In genomic region chr7:97145068-97145467, GRCh38 we compare ENCODE assay signal across 7 cellular contexts. TPM values are rescaled to one million over a fixed set of nuclear protein-coding genes. Genes with fewer than 3 reads are reported as not detected.
DNase-seq lines count a peak whose midpoint lies in the region; ATAC-seq and TF ChIP-seq lines count a peak whose summit lies in the region.

No MANE protein-coding gene starts in this region.

- no peaks in the 10 kb centered on the region for H3K27me3 Mint-ChIP-seq in mesothelial cell of epicardium (ENCODE audit: low read depth)

- H3K27ac Mint-ChIP-seq in mesothelial cell of epicardium: no peak overlapping the region

- no peak overlapping the region for H3K4me3 ChIP-seq in GM12875 (ENCODE audit: low read depth, low read length)

- 0 out of 2 replicates have a peak, but pooled peaks have one; percentile 10 for TF ChIP-seq CTCF in GM12875 (IDR thresholded peaks at IDR 0.05; ENCODE audit: borderline replicate concordance, insufficient read depth, low read depth, low read length)
- TF ChIP-seq CTCF in mesothelial cell of epicardium (IDR thresholded peaks at IDR 0.05; ENCODE audit: unreplicated experiment): peak; percentile 67

- DNase-seq in NCI-H1694 treated with DMSO at 0.1 percent for 48 hours (lab: John Stamatoyannopoulos, UW) (peak; percentile 47), astrocyte of the hippocampus (ENCODE audit: low read depth, low spot score) (peak; percentile 40), mesothelial cell of epicardium (ENCODE audit: low spot score in 2 of 2, unreplicated experiment in 2 of 2) (no peak), sciatic nerve (ENCODE audit: low spot score) (no peak), iPS-NIHi11 (ENCODE audit: low spot score) (no peak)

- H3K9me3 Mint-ChIP-seq in mesothelial cell of epicardium: peaks cover 14% of the 10 kb centered on the region

- H3K4me1 Mint-ChIP-seq in mesothelial cell of epicardium: no peaks in the 10 kb centered on the region

- no peak overlapping the region for H3K4me3 Mint-ChIP-seq in mesothelial cell of epicardium

- intact Hi-C loops in sciatic nerve (cut with DNase I): no loop called here

- ATAC-seq in sciatic nerve: no peak
- ATAC-seq in HG02885 (IDR thresholded peaks at IDR 0.05; ENCODE audit: poor library complexity, unreplicated experiment): no peak

- H3K36me3 Mint-ChIP-seq in mesothelial cell of epicardium: peaks cover 24% of the 10 kb centered on the region

RNA-seq across cellular contexts. Expression of gene SDHAF3, which starts 27.6 kb away (rescaled TPM):
- total RNA-seq in mesothelial cell of epicardium: 13.4 to 15.6 TPM (median 14.4 TPM) in 3 replicates
- 11.1 TPM for total RNA-seq in sciatic nerve

Comparison
In these comparisons a context has a peak if more than half of its experiments do, and no peak if none do; other contexts are left out.
1. DNase-seq: peak in NCI-H1694 treated with DMSO at 0.1 percent for 48 hours (single experiment) and astrocyte of the hippocampus (single experiment); none in mesothelial cell of epicardium (0 of 2), sciatic nerve (single experiment) and iPS-NIHi11 (single experiment).